In genomic region chr7:471866-472639, GRCh38 we compare ENCODE assay signal across 9 cellular contexts. TPM values are rescaled to one million over a fixed set of nuclear protein-coding genes. Genes with fewer than 3 reads are reported as not detected.
DNase-seq lines count a peak whose midpoint lies in the region; ATAC-seq and TF ChIP-seq lines count a peak whose summit lies in the region.
"Had no signal": no experiment of that assay in that cellular context is flagged by ENCODE, and none has a peak within 500 bp of the region (broad histone marks: within the 10 kb centered on the region; RNA-seq: fewer than 3 reads in every experiment).

No MANE protein-coding gene starts in this region.

- H3K4me3 Mint-ChIP-seq in stimulated activated naive CD8-positive, alpha-beta T cell treated with anti-CD3 and anti-CD28 coated beads, Interleukin-15, amount 100 ng/mL, for 72 hours = no peak overlapping the region

- WGBS in thymus = 65% methylated on average over 26 of the region's 26 CpGs

- ATAC-seq in activated CD4-positive, CD25-positive, alpha-beta regulatory T cell treated with anti-CD3 and anti-CD28 coated beads, Interleukin-2, amount 50 U/mL, for 24 hours = no peak
- ATAC-seq in stimulated activated naive CD8-positive, alpha-beta T cell treated with anti-CD3 and anti-CD28 coated beads, Interleukin-15, amount 100 ng/mL, for 72 hours = no peak
- ATAC-seq: A549 had no signal

- peak; percentile 24 for DNase-seq in activated CD4-positive, CD25-positive, alpha-beta regulatory T cell treated with anti-CD3 and anti-CD28 coated beads, Interleukin-2, amount 50 U/mL, for 72 hours
- DNase-seq in cardiac fibroblast (ENCODE audit: low read depth in 2 of 2) (peak; percentile 95 to 99), left kidney (ENCODE audit: low read depth, low spot score) (peak; percentile 94), SIG-M5 treated with dmso at 0.1 percent for 504 hours (lab: John Stamatoyannopoulos, UW; ENCODE audit: unreplicated experiment) (no peak), pons (ENCODE audit: low spot score) (no peak)
- no peak for DNase-seq in stimulated activated naive CD8-positive, alpha-beta T cell treated with anti-CD3 and anti-CD28 coated beads, Interleukin-15, amount 100 ng/mL, for 72 hours

- H3K9me3 ChIP-seq in thymus (ENCODE audit: control insufficient read depth) = no peaks in the 10 kb centered on the region
- H3K9me3 ChIP-seq: A549 had no signal

- no peak for TF ChIP-seq CTCF in cardiac fibroblast (IDR thresholded peaks at IDR 0.05; ENCODE audit: low read depth, low read length)

- H3K27me3 Mint-ChIP-seq in stimulated activated naive CD8-positive, alpha-beta T cell treated with anti-CD3 and anti-CD28 coated beads, Interleukin-15, amount 100 ng/mL, for 72 hours = no peaks in the 10 kb centered on the region

- no peaks in the 10 kb centered on the region for H3K27me3 ChIP-seq in thymus (ENCODE audit: control insufficient read depth, insufficient read depth)

- H3K4me1 Mint-ChIP-seq in stimulated activated naive CD8-positive, alpha-beta T cell treated with anti-CD3 and anti-CD28 coated beads, Interleukin-15, amount 100 ng/mL, for 72 hours = peaks cover 13% of the 10 kb centered on the region

- H3K27ac Mint-ChIP-seq in stimulated activated naive CD8-positive, alpha-beta T cell treated with anti-CD3 and anti-CD28 coated beads, Interleukin-15, amount 100 ng/mL, for 72 hours = no peak overlapping the region

- H3K4me3 ChIP-seq in cardiac fibroblast (replicated peaks in 1 of 2; ENCODE audit: low read depth in 2 of 2, low read length in 2 of 2) (no peak overlapping the region), thymus (ENCODE audit: low read length) (no peak overlapping the region)
- H3K4me3 ChIP-seq: A549 had no signal

- peaks cover 2% of the 10 kb centered on the region for H3K4me1 ChIP-seq in thymus (ENCODE audit: control insufficient read depth, insufficient read depth, low read length)
- H3K4me1 ChIP-seq: A549 had no signal

- peaks cover 15 to 17% of the 10 kb centered on the region in 2 donors for H3K9me3 Mint-ChIP-seq in stimulated activated naive CD8-positive, alpha-beta T cell treated with anti-CD3 and anti-CD28 coated beads, Interleukin-15, amount 100 ng/mL, for 72 hours

- peak overlapping the region; percentile 79 for H3K27ac ChIP-seq in thymus (ENCODE audit: low read depth)

- H3K36me3 ChIP-seq in thymus (ENCODE audit: control insufficient read depth, insufficient read depth) = no peaks in the 10 kb centered on the region

RNA-seq across cellular contexts. Expression of gene PDGFA, which starts 47.6 kb away (rescaled TPM):
- polyA plus RNA-seq in thymus = 15.1 TPM

Comparison
In these comparisons a context has a peak if more than half of its experiments do, and no peak if none do; other contexts are left out.
1. DNase-seq: peak in activated CD4-positive, CD25-positive, alpha-beta regulatory T cell treated with anti-CD3 and anti-CD28 coated beads, Interleukin-2, amount 50 U/mL, for 72 hours (single experiment), cardiac fibroblast (2 of 2) and left kidney (single experiment); none in SIG-M5 treated with dmso at 0.1 percent for 504 hours (single experiment), stimulated activated naive CD8-positive, alpha-beta T cell treated with anti-CD3 and anti-CD28 coated beads, Interleukin-15, amount 100 ng/mL, for 72 hours (0 of 2) and pons (single experiment).